Comparison of ENCODE assay signal across 1 cellular context in genomic region chr20:3106658-3107463, GRCh38.
A peak's percentile ranks its signal among the peaks of the same experiment; 100 is the strongest.
TF ChIP-seq lines count a peak whose summit lies in the region.

No MANE protein-coding gene starts in this region.

TF ChIP-seq in HepG2, 621 proteins besides CTCF, POLR2A, EP300 and RAD21 (continued from another document and continues in another):
- peak; percentile 97 for TF ChIP-seq PAXIP1 (CRISPR knock-in tag; conservative IDR thresholded peaks at IDR 0.05)
- no peak for TF ChIP-seq SMC3 (IDR thresholded peaks at IDR 0.05; ENCODE audit: low read length)
- TF ChIP-seq HOXD1 (CRISPR knock-in tag; IDR thresholded peaks at IDR 0.05) = 0 out of 2 replicates have a peak, but pooled peaks have one; percentile 15
- TF ChIP-seq RFX1 (IDR thresholded peaks at IDR 0.05) = no peak
- TF ChIP-seq DMTF1 (CRISPR knock-in tag; IDR thresholded peaks at IDR 0.05) = no peak
- no peak for TF ChIP-seq JUND (CRISPR knock-in tag; IDR thresholded peaks at IDR 0.05)
- peak; percentile 66 for TF ChIP-seq TFE3 (CRISPR knock-in tag; IDR thresholded peaks at IDR 0.05)
- TF ChIP-seq KIAA2018 (CRISPR knock-in tag; IDR thresholded peaks at IDR 0.05; ENCODE audit: borderline replicate concordance) = no peak
- no peak; the same call in 1 of the 2 replicates for TF ChIP-seq KAT8 (CRISPR knock-in tag; IDR thresholded peaks at IDR 0.05)
- no peak; the same call in 1 of the 2 replicates for TF ChIP-seq ZNF891 (CRISPR knock-in tag; IDR thresholded peaks at IDR 0.05)
- TF ChIP-seq STAT5B (CRISPR knock-in tag; IDR thresholded peaks at IDR 0.05) = no peak
- TF ChIP-seq THAP9 (CRISPR knock-in tag; IDR thresholded peaks at IDR 0.05; ENCODE audit: borderline replicate concordance) = no peak
- TF ChIP-seq NFKBIZ (CRISPR knock-in tag; IDR thresholded peaks at IDR 0.05) = 0 out of 2 replicates have a peak, but pooled peaks have one; percentile 44
- no peak for TF ChIP-seq ZBTB8A (CRISPR knock-in tag; IDR thresholded peaks at IDR 0.05; ENCODE audit: borderline replicate concordance, low read depth)
- no peak for TF ChIP-seq SNAPC5 (CRISPR knock-in tag; IDR thresholded peaks at IDR 0.05; ENCODE audit: borderline replicate concordance)
- 0 out of 2 replicates have a peak, but pooled peaks have one; percentile 43 for TF ChIP-seq UBTF (CRISPR knock-in tag; IDR thresholded peaks at IDR 0.05)
- no peak for TF ChIP-seq GZF1 (CRISPR knock-in tag; IDR thresholded peaks at IDR 0.05)
- peak; percentile 62; the same call in 1 of the 2 replicates for TF ChIP-seq THAP7 (CRISPR knock-in tag; IDR thresholded peaks at IDR 0.05)
- TF ChIP-seq ZBTB14 (CRISPR knock-in tag; IDR thresholded peaks at IDR 0.05) = no peak
